Comparison of ENCODE assay signal across 16 cellular contexts in the genomic region with DNA sequence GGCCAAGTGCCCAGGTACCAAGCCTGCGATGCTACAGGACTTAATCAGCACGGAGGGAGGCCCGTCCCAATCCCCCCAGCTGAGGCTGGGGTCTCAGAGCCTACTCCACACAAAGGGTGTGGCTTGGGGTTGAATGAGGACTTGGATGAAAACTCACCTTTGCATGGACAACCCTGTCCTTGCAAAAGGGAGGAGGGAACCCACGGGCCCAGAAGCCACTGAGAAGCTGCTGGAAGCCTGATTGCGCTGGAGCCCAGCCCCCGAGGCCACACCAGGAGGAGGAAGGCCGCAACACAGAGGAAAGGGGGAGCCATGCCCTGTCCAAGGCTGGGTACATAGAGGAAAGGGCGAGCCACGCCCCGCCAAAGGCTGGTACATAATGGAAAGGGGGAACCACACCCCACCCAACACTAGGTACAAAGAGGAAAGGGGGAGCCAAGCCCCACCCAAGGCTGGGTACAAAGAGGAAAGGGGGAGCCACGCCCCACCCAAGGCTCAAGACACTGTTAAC.
"Had no signal": no experiment of that assay in that cellular context is flagged by ENCODE, and none has a peak within 500 bp of the region (broad histone marks: within the 10 kb centered on the region; RNA-seq: fewer than 3 reads in every experiment).

No MANE protein-coding gene starts in this region.

- ATAC-seq: activated CD4-positive, alpha-beta T cell treated with anti-CD3 and anti-CD28 coated beads for 36 hours; activated naive CD4-positive, alpha-beta T cell treated with anti-CD3 and anti-CD28 coated beads, Interleukin-2, amount 50 U/mL, for 72 hours; activated T-helper 17 cell treated with anti-CD3 and anti-CD28 coated beads, Interleukin-2, amount 50 U/mL, for 72 hours; esophagus mucosa; mucosa of descending colon; naive thymus-derived CD8-positive, alpha-beta T cell; psoas muscle; T-cell had no signal

- H3K36me3 ChIP-seq: breast epithelium, thyroid gland had no signal

- DNase-seq: activated CD4-positive, alpha-beta T cell treated with anti-CD3 and anti-CD28 coated beads for 36 hours; hypothalamus; mucosa of descending colon; occipital lobe; psoas muscle; stimulated activated CD4-positive, alpha-beta T cell treated with anti-CD3 and anti-CD28 coated beads, Interleukin-4, amount 100 ng/mL, for 24 hours; T1000; thyroid gland had no signal

- H3K36me3 Mint-ChIP-seq: activated naive CD4-positive, alpha-beta T cell treated with anti-CD3 and anti-CD28 coated beads, Interleukin-2, amount 50 U/mL, for 72 hours; naive thymus-derived CD8-positive, alpha-beta T cell; T-cell had no signal

- H3K27ac Mint-ChIP-seq: activated CD4-positive, alpha-beta T cell treated with anti-CD3 and anti-CD28 coated beads for 36 hours; activated T-helper 17 cell treated with anti-CD3 and anti-CD28 coated beads, Interleukin-2, amount 50 U/mL, for 72 hours; T-cell had no signal

- H3K9me3 ChIP-seq: breast epithelium, mucosa of descending colon, psoas muscle, thyroid gland had no signal

- H3K9me3 Mint-ChIP-seq: activated naive CD4-positive, alpha-beta T cell treated with anti-CD3 and anti-CD28 coated beads, Interleukin-2, amount 50 U/mL, for 72 hours; activated T-helper 17 cell treated with anti-CD3 and anti-CD28 coated beads, Interleukin-2, amount 50 U/mL, for 72 hours; naive thymus-derived CD8-positive, alpha-beta T cell; T-cell had no signal

- H3K27me3 ChIP-seq: breast epithelium, dorsolateral prefrontal cortex, thyroid gland had no signal

- H3K4me3 ChIP-seq: breast epithelium, dorsolateral prefrontal cortex, lung, mucosa of descending colon, psoas muscle, thyroid gland had no signal

- H3K4me1 Mint-ChIP-seq: activated CD4-positive, alpha-beta T cell treated with anti-CD3 and anti-CD28 coated beads for 36 hours; activated T-helper 17 cell treated with anti-CD3 and anti-CD28 coated beads, Interleukin-2, amount 50 U/mL, for 72 hours had no signal

- H3K27me3 Mint-ChIP-seq: activated CD4-positive, alpha-beta T cell treated with anti-CD3 and anti-CD28 coated beads for 36 hours had no signal

- H3K4me3 Mint-ChIP-seq: activated CD4-positive, alpha-beta T cell treated with anti-CD3 and anti-CD28 coated beads for 36 hours; activated T-helper 17 cell treated with anti-CD3 and anti-CD28 coated beads, Interleukin-2, amount 50 U/mL, for 72 hours; naive thymus-derived CD8-positive, alpha-beta T cell; T-cell had no signal

- H3K27ac ChIP-seq: breast epithelium, dorsolateral prefrontal cortex, psoas muscle, thyroid gland had no signal
